8 cellular contexts compared by ENCODE assay signal in the genomic region with DNA sequence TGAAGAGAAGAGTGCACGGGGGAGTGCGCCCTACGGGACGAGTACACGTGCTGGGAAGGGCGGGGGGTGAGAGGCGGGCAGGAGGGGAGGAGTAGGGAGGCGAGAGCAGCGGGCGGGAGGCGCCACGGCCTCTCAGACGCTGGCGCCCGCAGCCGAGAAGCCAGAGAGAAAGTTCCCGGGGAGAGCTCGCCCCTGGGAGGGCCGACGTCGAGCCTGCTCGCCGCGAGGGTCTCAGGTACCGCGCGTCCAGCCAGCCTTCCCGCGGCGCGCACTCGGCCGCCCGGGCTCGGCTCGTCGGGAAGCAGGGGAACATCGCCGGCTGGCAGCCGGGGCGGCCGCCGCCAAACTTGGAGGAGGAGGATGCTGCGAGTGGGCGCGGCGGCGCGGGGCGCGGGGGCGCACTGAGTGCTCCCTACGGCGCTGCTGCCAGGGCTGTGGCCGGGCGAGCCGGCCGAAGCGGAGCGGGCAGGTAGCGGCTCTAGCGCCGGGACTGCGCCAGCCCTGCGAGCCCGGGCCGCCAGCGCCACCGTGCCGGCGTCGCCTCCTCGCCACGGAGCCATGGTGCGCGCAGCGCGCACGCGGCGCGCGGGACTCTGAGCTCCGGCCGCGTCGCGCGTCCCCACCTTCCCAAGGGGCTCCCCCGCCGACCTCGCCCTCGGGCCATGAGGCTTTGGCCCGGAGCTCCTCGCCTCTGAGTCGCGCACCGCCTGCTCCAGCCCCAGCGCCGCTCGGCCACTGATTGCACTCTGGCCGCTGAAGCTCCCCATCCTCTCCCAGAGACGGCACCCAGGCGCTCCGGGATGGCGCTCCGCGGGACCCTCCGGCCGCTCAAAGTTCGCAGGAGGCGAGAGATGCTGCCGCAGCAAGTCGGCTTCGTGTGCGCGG. TPM values are rescaled to one million over a fixed set of nuclear protein-coding genes. Genes with fewer than 3 reads are reported as not detected.
A peak's percentile ranks its signal among the peaks of the same experiment; 100 is the strongest.
DNase-seq lines count a peak whose midpoint lies in the region; ATAC-seq and TF ChIP-seq lines count a peak whose summit lies in the region.

A gene with protein sequence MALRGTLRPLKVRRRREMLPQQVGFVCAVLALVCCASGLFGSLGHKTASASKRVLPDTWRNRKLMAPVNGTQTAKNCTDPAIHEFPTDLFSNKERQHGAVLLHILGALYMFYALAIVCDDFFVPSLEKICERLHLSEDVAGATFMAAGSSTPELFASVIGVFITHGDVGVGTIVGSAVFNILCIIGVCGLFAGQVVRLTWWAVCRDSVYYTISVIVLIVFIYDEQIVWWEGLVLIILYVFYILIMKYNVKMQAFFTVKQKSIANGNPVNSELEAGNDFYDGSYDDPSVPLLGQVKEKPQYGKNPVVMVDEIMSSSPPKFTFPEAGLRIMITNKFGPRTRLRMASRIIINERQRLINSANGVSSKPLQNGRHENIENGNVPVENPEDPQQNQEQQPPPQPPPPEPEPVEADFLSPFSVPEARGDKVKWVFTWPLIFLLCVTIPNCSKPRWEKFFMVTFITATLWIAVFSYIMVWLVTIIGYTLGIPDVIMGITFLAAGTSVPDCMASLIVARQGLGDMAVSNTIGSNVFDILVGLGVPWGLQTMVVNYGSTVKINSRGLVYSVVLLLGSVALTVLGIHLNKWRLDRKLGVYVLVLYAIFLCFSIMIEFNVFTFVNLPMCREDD (plus strand): TSS at position 135 of the 885 bp plus-strand sequence. CDS start 666 bp downstream, at position 801.

- no peaks in the 10 kb centered on the region for H3K9me3 ChIP-seq in upper lobe of right lung
- H3K9me3 ChIP-seq in CD4-positive, alpha-beta memory T cell (ENCODE audit: control insufficient read depth in 1 of 2, low read length in 2 of 2): no peaks in the 10 kb centered on the region

- H3K4me3 Mint-ChIP-seq in CD4-positive, alpha-beta memory T cell: peak within 1 kb of the TSS in 4 of 8 donors; percentile 4 to 59 (median 42)

- H3K36me3 ChIP-seq in upper lobe of right lung: no peaks in the 10 kb centered on the region
- H3K36me3 ChIP-seq in CD4-positive, alpha-beta memory T cell (ENCODE audit: insufficient read depth, low read length): no peaks in the 10 kb centered on the region

- H3K4me3 ChIP-seq in upper lobe of right lung: peak within 1 kb of the TSS; percentile 45
- no peak within 1 kb of the TSS for H3K4me3 ChIP-seq in CD4-positive, alpha-beta memory T cell (ENCODE audit: low read length in 2 of 2)

- no peak for TF ChIP-seq CTCF in upper lobe of right lung (IDR thresholded peaks at IDR 0.05)

- POLR2A ChIA-PET in CD4-positive, alpha-beta memory T cell (lab: Charles Lee; ENCODE audit: partially characterized antibody): no interaction called here

- intact Hi-C loops in upper lobe of right lung (cut with DNase I): no loop called here
- intact Hi-C loops in CD4-positive, alpha-beta memory T cell (cut with micrococcal nuclease): no loop called here

- no peak within 1 kb of the TSS for H3K27ac Mint-ChIP-seq in CD4-positive, alpha-beta memory T cell

- peaks cover 0 to 4% (median 0%) of the 10 kb centered on the region in 8 donors for H3K9me3 Mint-ChIP-seq in CD4-positive, alpha-beta memory T cell

- peaks cover 45% of the 10 kb centered on the region for H3K27me3 ChIP-seq in upper lobe of right lung
- H3K27me3 ChIP-seq in CD4-positive, alpha-beta memory T cell (ENCODE audit: insufficient read depth, low read length): no peaks in the 10 kb centered on the region

- no peaks in the 10 kb centered on the region for H3K4me1 Mint-ChIP-seq in CD4-positive, alpha-beta memory T cell

- H3K27ac ChIP-seq in upper lobe of right lung: no peak within 1 kb of the TSS
- no peak within 1 kb of the TSS for H3K27ac ChIP-seq in CD4-positive, alpha-beta memory T cell (ENCODE audit: low read depth, low read length)

- no peaks in the 10 kb centered on the region for H3K36me3 Mint-ChIP-seq in CD4-positive, alpha-beta memory T cell

- CTCF ChIA-PET in CD4-positive, alpha-beta memory T cell (lab: Charles Lee; ENCODE audit: partially characterized antibody): no interaction called here

- ATAC-seq in upper lobe of right lung (peak; percentile 55), GM18511 (IDR thresholded peaks at IDR 0.05; ENCODE audit: unreplicated experiment) (no peak)

- DNase-seq in activated T-cell treated with anti-CD3 and anti-CD28 coated beads for 48 hours (ENCODE audit: low read depth) (peak; percentile 8), activated T-cell treated with anti-CD3 and anti-CD28 coated beads for 4 hours (no peak), astrocyte of the hippocampus (ENCODE audit: low read depth, low spot score) (peak; percentile 55), medulla oblongata (ENCODE audit: extremely low spot score) (peak; percentile 21), upper lobe of right lung (peak; percentile 67), NAMALWA (ENCODE audit: low spot score) (no peak)
- no peak for DNase-seq in CD4-positive, alpha-beta memory T cell

- peaks cover 36 to 39% of the 10 kb centered on the region in 2 donors for H3K27me3 Mint-ChIP-seq in CD4-positive, alpha-beta memory T cell

- H3K4me1 ChIP-seq in upper lobe of right lung: peaks cover 11% of the 10 kb centered on the region
- no peaks in the 10 kb centered on the region for H3K4me1 ChIP-seq in CD4-positive, alpha-beta memory T cell (ENCODE audit: insufficient read depth, low read length)

RNA-seq across cellular contexts. Expression of the gene that starts here (rescaled TPM):
- 1.6 TPM for total RNA-seq in upper lobe of right lung
- total RNA-seq in CD4-positive, alpha-beta memory T cell: not detected
- polyA plus RNA-seq in CD4-positive, alpha-beta memory T cell: not detected

Comparison
In these comparisons a context has a peak if more than half of its experiments do, and no peak if none do; other contexts are left out.
1. DNase-seq: peak in activated T-cell treated with anti-CD3 and anti-CD28 coated beads for 48 hours (single experiment), astrocyte of the hippocampus (single experiment), medulla oblongata (single experiment) and upper lobe of right lung (single experiment); none in activated T-cell treated with anti-CD3 and anti-CD28 coated beads for 4 hours (single experiment), CD4-positive, alpha-beta memory T cell (0 of 5) and NAMALWA (single experiment).